In genomic region chr15:77910030-77910911, GRCh38 we compare ENCODE assay signal across 8 cellular contexts.
DNase-seq lines count a peak whose midpoint lies in the region; ATAC-seq and TF ChIP-seq lines count a peak whose summit lies in the region.
"Not testable (repeated sequence)": the region's sequence is repeated elsewhere in the genome, so short reads cannot be mapped to it uniquely, and the experiment has no call there.

No MANE protein-coding gene starts in this region.

- not testable (repeated sequence) for H3K27me3 Mint-ChIP-seq in CD4-positive, alpha-beta memory T cell

- H2AFZ ChIP-seq in neural cell (ENCODE audit: low read depth, low read length) = not testable (repeated sequence)

- H3K27ac Mint-ChIP-seq in CD4-positive, alpha-beta memory T cell = peak overlapping the region in 4 of 7 donors; percentile 2 to 73 (median 37)

- not testable (repeated sequence) for H3F3A ChIP-seq in neural cell (ENCODE audit: insufficient read depth, low read length, poor library complexity, severe bottlenecking)

- H3K9ac ChIP-seq in neural cell (ENCODE audit: low read length) = peak overlapping the region; percentile 55

- TF ChIP-seq EP300 in neural cell (conservative IDR thresholded peaks at IDR 0.05; ENCODE audit: poor library complexity, severe bottlenecking) = not testable (repeated sequence)

- not testable (repeated sequence) for H3K4me1 Mint-ChIP-seq in CD4-positive, alpha-beta memory T cell

- H4K20me1 ChIP-seq in neural cell (ENCODE audit: insufficient read depth) = not testable (repeated sequence)

- TF ChIP-seq CTCF in neural cell (IDR thresholded peaks at IDR 0.05; ENCODE audit: poor library complexity, severe bottlenecking) = peak; percentile 41

- peak overlapping the region in 1 of 2 donors; percentile 44 for H3K4me3 ChIP-seq in CD4-positive, alpha-beta memory T cell (ENCODE audit: low read length in 2 of 2)
- peak overlapping the region; percentile 59 for H3K4me3 ChIP-seq in neural cell (ENCODE audit: low read length)

- CTCF ChIA-PET in CD4-positive, alpha-beta memory T cell (lab: Charles Lee; ENCODE audit: partially characterized antibody) = interaction anchor here (1.1 to 4.3 kb wide), 9 partner anchors 8 to 827 kb away, joined by 3 to 27 read pairs (median 5); no protein-coding TSS in a partner anchor

- not testable (repeated sequence) for H3K36me3 ChIP-seq in CD4-positive, alpha-beta memory T cell (ENCODE audit: insufficient read depth, low read length); neural cell (ENCODE audit: insufficient read depth, low read length)

- H3K27ac ChIP-seq in CD4-positive, alpha-beta memory T cell (ENCODE audit: low read depth, low read length); neural cell (ENCODE audit: low read length): not testable (repeated sequence)

- peak; percentile 56 for ATAC-seq in HG03354 (IDR thresholded peaks at IDR 0.05; ENCODE audit: poor library complexity, severe bottlenecking, unreplicated experiment)

- H3K9me2 ChIP-seq in neural cell (ENCODE audit: insufficient read depth, low read length) = not testable (repeated sequence)

- POLR2A ChIA-PET in CD4-positive, alpha-beta memory T cell (lab: Charles Lee; ENCODE audit: partially characterized antibody) = not testable (repeated sequence)

- H3K4me2 ChIP-seq in neural cell (ENCODE audit: low read length) = not testable (repeated sequence)

- not testable (repeated sequence) for H3K4me1 ChIP-seq in CD4-positive, alpha-beta memory T cell (ENCODE audit: insufficient read depth, low read length)

- not testable (repeated sequence) for H3K9me3 ChIP-seq in CD4-positive, alpha-beta memory T cell (ENCODE audit: control insufficient read depth in 1 of 2, low read length in 2 of 2); neural cell (ENCODE audit: low read length)

- not testable (repeated sequence) for TF ChIP-seq RAD21 in neural cell (conservative IDR thresholded peaks at IDR 0.05)

- H3K36me3 Mint-ChIP-seq in CD4-positive, alpha-beta memory T cell = not testable (repeated sequence)

- H3K79me2 ChIP-seq in neural cell (replicated peaks; ENCODE audit: insufficient read depth, low read length) = not testable (repeated sequence)

- peak overlapping the region; percentile 77 to 95 (median 84) for H3K4me3 Mint-ChIP-seq in CD4-positive, alpha-beta memory T cell

- DNase-seq in CD4-positive, alpha-beta memory T cell = peak; percentile 61 to 76 (median 72)
- DNase-seq in NCI-H69 (lab: John Stamatoyannopoulos, UW) (peak; percentile 76), astrocyte of the hippocampus (ENCODE audit: low read depth, low spot score) (peak; percentile 86), cardiac septum (ENCODE audit: low spot score) (peak; percentile 89)
- DNase-seq in activated CD4-positive, CD25-positive, alpha-beta regulatory T cell (lab: John Stamatoyannopoulos, UW) = peak; percentile 48 to 73 (median 66)
- peak; percentile 38 to 53 for DNase-seq in stimulated activated CD8-positive, alpha-beta memory T cell treated with anti-CD3 and anti-CD28 coated beads, Interleukin-2, amount 100 ng/mL, for 1 hour (ENCODE audit: low read depth in 2 of 2)

- H3K27me3 ChIP-seq in CD4-positive, alpha-beta memory T cell (ENCODE audit: insufficient read depth, low read length); neural cell (ENCODE audit: insufficient read depth, low read depth, low read length): not testable (repeated sequence)

- H3K9me3 Mint-ChIP-seq in CD4-positive, alpha-beta memory T cell = not testable (repeated sequence)

- intact Hi-C loops in CD4-positive, alpha-beta memory T cell (cut with micrococcal nuclease) = loop anchor here (1.0 to 5.0 kb wide), 2 partner anchors 197 to 331 kb away; no protein-coding TSS in a partner anchor
- intact Hi-C loops in cardiac septum (cut with DNase I) = not testable (repeated sequence)
